In genomic region chr9:117354252-117354847, GRCh38 we compare ENCODE assay signal across 1 cellular context.
TF ChIP-seq lines count a peak whose summit lies in the region.

No MANE protein-coding gene starts in this region.

TF ChIP-seq in H1, 55 proteins besides CTCF, POLR2A, EP300 and RAD21:
- no peak for TF ChIP-seq HDAC6 (IDR thresholded peaks at IDR 0.05; ENCODE audit: low read depth, low read length)
- 0 out of 4 replicates have a peak, but pooled peaks of 1 of the 2 experiments have one; percentile 36 for TF ChIP-seq HDAC2 (IDR thresholded peaks at IDR 0.05; ENCODE audit: borderline replicate concordance in 1 of 2, low read depth in 2 of 2, low read length in 2 of 2)
- no peak for TF ChIP-seq CHD2 (IDR thresholded peaks at IDR 0.05; ENCODE audit: low read length)
- no peak for TF ChIP-seq ZNF274 (IDR thresholded peaks at IDR 0.05; ENCODE audit: borderline replicate concordance, extremely low read depth, low read length)
- TF ChIP-seq SP2 (IDR thresholded peaks at IDR 0.05; ENCODE audit: low read length): no peak
- TF ChIP-seq SUZ12 (IDR thresholded peaks at IDR 0.05; ENCODE audit: low read length): no peak
- 0 out of 2 replicates have a peak, but pooled peaks have one; percentile 37 for TF ChIP-seq TCF12 (IDR thresholded peaks at IDR 0.05; ENCODE audit: low read depth, low read length)
- TF ChIP-seq SP1 (IDR thresholded peaks at IDR 0.05; ENCODE audit: low read depth, low read length): 0 out of 2 replicates have a peak, but pooled peaks have one; percentile 18
